2 cellular contexts compared by ENCODE assay signal in genomic region chr1:17167783-17168479, GRCh38.
TF ChIP-seq lines count a peak whose summit lies in the region.

No MANE protein-coding gene starts in this region.

TF ChIP-seq in A549, 52 proteins besides CTCF, POLR2A, EP300 and RAD21 (continued from another document):
- TF ChIP-seq MAX (IDR thresholded peaks at IDR 0.05) (peak; percentile 78), SREBF2 (IDR thresholded peaks at IDR 0.05) (no peak), E2F6 (IDR thresholded peaks at IDR 0.05; ENCODE audit: borderline replicate concordance, low read depth) (no peak), ESRRA (IDR thresholded peaks at IDR 0.05; ENCODE audit: borderline replicate concordance, low read length) (no peak), GATA3 (IDR thresholded peaks at IDR 0.05; ENCODE audit: borderline replicate concordance) (peak; percentile 54; the same call in 1 of the 2 replicates)

TF ChIP-seq in WTC11, 78 proteins besides CTCF, POLR2A, EP300 and RAD21 (continued from another document):
- TF ChIP-seq USF1 (CRISPR knock-in tag; IDR thresholded peaks at IDR 0.05) (no peak), PREB (CRISPR knock-in tag; IDR thresholded peaks at IDR 0.05; ENCODE audit: borderline replicate concordance) (no peak), CBFB (CRISPR knock-in tag; IDR thresholded peaks at IDR 0.05; ENCODE audit: low read depth) (no peak), NFE2L1 (CRISPR knock-in tag; IDR thresholded peaks at IDR 0.05) (no peak), GTF2I (CRISPR knock-in tag; conservative IDR thresholded peaks at IDR 0.05) (no peak), ZNF138 (CRISPR knock-in tag; conservative IDR thresholded peaks at IDR 0.05) (no peak), ETV6 (CRISPR knock-in tag; IDR thresholded peaks at IDR 0.05) (no peak), EMX1 (CRISPR knock-in tag; IDR thresholded peaks at IDR 0.05) (no peak), ELF4 (CRISPR knock-in tag; IDR thresholded peaks at IDR 0.05; ENCODE audit: low read depth) (no peak), IRF2 (CRISPR knock-in tag; IDR thresholded peaks at IDR 0.05; ENCODE audit: borderline replicate concordance, low read depth) (no peak)
